In the genomic region with DNA sequence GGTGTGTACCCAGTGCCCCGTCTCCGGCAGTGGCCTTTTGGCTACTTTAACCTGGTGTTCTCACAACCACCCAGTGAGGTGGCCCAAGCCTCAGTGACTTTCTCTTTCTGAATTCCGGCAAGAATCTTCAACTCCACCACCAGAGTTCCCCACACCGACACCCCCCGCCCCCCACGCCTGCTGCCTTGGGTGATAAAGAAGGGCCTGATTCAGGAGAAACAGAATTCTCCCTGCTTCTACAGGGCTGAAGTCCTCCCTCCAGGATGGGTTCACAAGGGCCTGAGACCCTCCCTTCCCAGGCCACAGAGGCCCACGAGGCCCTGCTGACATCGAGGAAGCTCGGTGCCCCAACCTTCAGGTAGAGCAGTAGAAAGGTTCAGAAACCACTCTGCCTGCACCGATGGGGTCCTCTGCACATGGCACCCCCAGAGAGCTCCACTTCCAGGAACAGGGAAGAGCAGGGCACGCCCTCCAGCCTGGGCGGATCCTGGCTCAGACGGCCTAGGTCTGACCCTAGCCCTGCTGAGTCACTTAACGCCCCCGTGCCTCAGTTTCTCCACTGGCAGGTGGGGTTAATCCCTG, we compare ENCODE assay signal across 8 cellular contexts. TPM values are rescaled to one million over a fixed set of nuclear protein-coding genes. Genes with fewer than 3 reads are reported as not detected.
DNase-seq lines count a peak whose midpoint lies in the region; ATAC-seq and TF ChIP-seq lines count a peak whose summit lies in the region.

No MANE protein-coding gene starts in this region.

- H3K4me3 ChIP-seq in BJ (ENCODE audit: low read depth, low read length) (peak overlapping the region; percentile 87), HUES64 (ENCODE audit: low read length) (peak overlapping the region; percentile 97), body of pancreas (peak overlapping the region; percentile 89 to 93), muscle layer of colon (ENCODE audit: low read depth in 1 of 2, low read length in 2 of 2) (peak overlapping the region; percentile 75 to 86)

- TF ChIP-seq CTCF in BJ (IDR thresholded peaks at IDR 0.05; ENCODE audit: insufficient read depth, low read depth, low read length) (no peak), body of pancreas (IDR thresholded peaks at IDR 0.05) (no peak)

- no peaks in the 10 kb centered on the region for H3K27me3 ChIP-seq in BJ (ENCODE audit: control insufficient read depth, insufficient read depth, low read length)
- 0 out of 2 replicates have a peak, but pooled peaks cover 6% of the 10 kb centered on the region for H3K27me3 ChIP-seq in HUES64 (ENCODE audit: insufficient read depth, low read length)
- H3K27me3 ChIP-seq in body of pancreas: no peaks in the 10 kb centered on the region
- H3K27me3 ChIP-seq in muscle layer of colon (ENCODE audit: control insufficient read depth in 1 of 2, insufficient read depth in 2 of 2, low read length in 2 of 2): no peaks in the 10 kb centered on the region

- CTCF ChIA-PET in BJ (lab: Yijun Ruan, JAX): interaction anchor here (0.7 to 11.6 kb wide), 19 partner anchors 8 to 287 kb away, joined by 3 to 218 read pairs (median 7); partner anchors contain the start of genes DCXR, MYADML2, NOTUM and RAC3

- H3K4me1 ChIP-seq in HUES64 (ENCODE audit: insufficient read depth, low read length) (peaks cover 6% of the 10 kb centered on the region; the same call in 1 of the 2 replicates), body of pancreas (peaks cover 59% of the 10 kb centered on the region), muscle layer of colon (ENCODE audit: insufficient read depth, low read length) (peaks cover 24% of the 10 kb centered on the region)

- 41% methylated on average over 15 of the region's 15 CpGs for WGBS in HUES64
- WGBS in body of pancreas, 2 donors: 8 to 10% methylated on average over 15 of the region's 15 CpGs

- H3K27ac ChIP-seq in HUES64 (ENCODE audit: low read depth, low read length): no peak overlapping the region
- H3K27ac ChIP-seq in body of pancreas: peak overlapping the region in 1 of 4 donors; percentile 43
- peak overlapping the region; percentile 49 for H3K27ac ChIP-seq in muscle layer of colon (ENCODE audit: low read depth, low read length)

- ATAC-seq in body of pancreas: no peak
- no peak for ATAC-seq in HG02970 (IDR thresholded peaks at IDR 0.05; ENCODE audit: low FRiP score, unreplicated experiment)

- DNase-seq in BJ (ENCODE audit: low read depth) (no peak), body of pancreas (no peak), NCI-H1092 (lab: John Stamatoyannopoulos, UW) (no peak), NCI-H2227 (lab: John Stamatoyannopoulos, UW; ENCODE audit: unreplicated experiment) (no peak), SW 1271 (lab: John Stamatoyannopoulos, UW) (no peak)

- H3K9me3 ChIP-seq in HUES64 (ENCODE audit: insufficient read depth, low read depth, low read length) (no peaks in the 10 kb centered on the region), body of pancreas (no peaks in the 10 kb centered on the region), muscle layer of colon (ENCODE audit: low read length) (no peaks in the 10 kb centered on the region)

- peaks cover 10% of the 10 kb centered on the region; the same call in 1 of the 2 replicates for H3K36me3 ChIP-seq in BJ (ENCODE audit: control insufficient read depth, insufficient read depth, low read length)
- H3K36me3 ChIP-seq in HUES64 (ENCODE audit: insufficient read depth, low read length): peaks cover 7% of the 10 kb centered on the region; the same call in 1 of the 2 replicates
- no peaks in the 10 kb centered on the region for H3K36me3 ChIP-seq in body of pancreas (replicated peaks in 1 of 2; ENCODE audit: insufficient read depth in 1 of 2, low read depth in 2 of 2)
- no peaks in the 10 kb centered on the region for H3K36me3 ChIP-seq in muscle layer of colon (ENCODE audit: insufficient read depth, low read length)

- intact Hi-C loops in body of pancreas (cut with DNase I): no loop called here

- no peak for TF ChIP-seq POLR2A in body of pancreas (IDR thresholded peaks at IDR 0.05)

- POLR2A ChIA-PET in BJ (lab: Charles Lee): no interaction called here

- H3K9ac ChIP-seq in HUES64 (ENCODE audit: low read depth, low read length): peak overlapping the region; percentile 90
- peak overlapping the region; percentile 24 for H3K9ac ChIP-seq in muscle layer of colon (ENCODE audit: low read length)

RNA-seq across cellular contexts. Expression of gene CENPX, which starts 0.9 kb away (rescaled TPM):
- polyA plus RNA-seq in BJ (2011; rRNA removed): 40.4 and 57.0 TPM in 2 replicates
- polyA minus RNA-seq in BJ (2011; rRNA and poly(A)+ RNA removed): 10.4 and 14.0 TPM in 2 replicates
- 79.8 TPM for polyA plus RNA-seq in HUES64 (2013, experiment 1 of 2)
- polyA plus RNA-seq in HUES64 (2013, experiment 2 of 2): 75.0 TPM
- 10 to 100 TPM; 16.5 to 24.4 TPM for total RNA-seq in body of pancreas

RNA-seq across cellular contexts. Expression of gene LRRC45, which starts 1.3 kb away (rescaled TPM):
- polyA plus RNA-seq in BJ (2011; rRNA removed): 4.1 and 6.0 TPM in 2 replicates
- 3.1 and 3.7 TPM in 2 replicates for polyA minus RNA-seq in BJ (2011; rRNA and poly(A)+ RNA removed)
- 15.4 TPM for polyA plus RNA-seq in HUES64 (2013, experiment 1 of 2)
- 13.3 TPM for polyA plus RNA-seq in HUES64 (2013, experiment 2 of 2)
- 10 to 100 TPM in 1 of 2 donors, 1 to 10 TPM in 1; 8.0 to 36.3 TPM for total RNA-seq in body of pancreas

RNA-seq across cellular contexts. Expression of gene RAC3, which starts 9.7 kb away (rescaled TPM):
- 7.5 and 11.5 TPM in 2 replicates for polyA plus RNA-seq in BJ (2011; rRNA removed)
- polyA minus RNA-seq in BJ (2011; rRNA and poly(A)+ RNA removed): 4.7 and 5.1 TPM in 2 replicates
- 73.2 TPM for polyA plus RNA-seq in HUES64 (2013, experiment 1 of 2)
- polyA plus RNA-seq in HUES64 (2013, experiment 2 of 2): 74.7 TPM
- total RNA-seq in body of pancreas: 1 to 10 TPM in 1 of 2 donors, not detected in 1; 3.1 TPM

RNA-seq across cellular contexts. Expression of gene DCXR, which starts 15.7 kb away (rescaled TPM):
- polyA plus RNA-seq in BJ (2011; rRNA removed): 42.7 and 66.0 TPM in 2 replicates
- 21.7 and 40.3 TPM in 2 replicates for polyA minus RNA-seq in BJ (2011; rRNA and poly(A)+ RNA removed)
- 53.5 TPM for polyA plus RNA-seq in HUES64 (2013, experiment 1 of 2)
- polyA plus RNA-seq in HUES64 (2013, experiment 2 of 2): 64.1 TPM
- total RNA-seq in body of pancreas: 100 to 1,000 TPM in 1 of 2 donors, 10 to 100 TPM in 1; 82.2 to 205 TPM

RNA-seq across cellular contexts. Expression of gene RFNG, which starts 29.8 kb away (rescaled TPM):
- 15.8 and 23.7 TPM in 2 replicates for polyA plus RNA-seq in BJ (2011; rRNA removed)
- 21.9 and 28.9 TPM in 2 replicates for polyA minus RNA-seq in BJ (2011; rRNA and poly(A)+ RNA removed)
- 21.6 TPM for polyA plus RNA-seq in HUES64 (2013, experiment 1 of 2)
- 23.0 TPM for polyA plus RNA-seq in HUES64 (2013, experiment 2 of 2)
- total RNA-seq in body of pancreas: 10 to 100 TPM; 37.9 to 43.1 TPM
